ENCODE assay signal across 26 cellular contexts in genomic region chr17:39670746-39671145, GRCh38. TPM values are rescaled to one million over a fixed set of nuclear protein-coding genes. Genes with fewer than 3 reads are reported as not detected.
A peak's percentile ranks its signal among the peaks of the same experiment; 100 is the strongest.
DNase-seq lines count a peak whose midpoint lies in the region; ATAC-seq, FAIRE-seq and TF ChIP-seq lines count a peak whose summit lies in the region.
"Had no signal": no experiment of that assay in that cellular context is flagged by ENCODE, and none has a peak within 500 bp of the region (broad histone marks: within the 10 kb centered on the region; RNA-seq: fewer than 3 reads in every experiment).

No MANE protein-coding gene starts in this region.

- ATAC-seq in HepG2: no peak
- ATAC-seq in right lobe of liver: no peak
- no peak for ATAC-seq in psoas muscle
- ATAC-seq: GM23338, PC-3 had no signal

- H3K4me3 ChIP-seq in HepG2 (replicated peaks in 1 of 3; ENCODE audit: insufficient read depth in 1 of 3, low read depth in 2 of 3, low read length in 3 of 3) (no peak overlapping the region), right lobe of liver (no peak overlapping the region), psoas muscle (no peak overlapping the region)
- H3K4me3 ChIP-seq: GM23338, HAP-1, MG63, SJSA1 had no signal

- H3K36me3 ChIP-seq in HepG2 (replicated peaks in 1 of 2; ENCODE audit: control insufficient read depth in 1 of 2, insufficient read depth in 2 of 2, low read length in 2 of 2) (no peaks in the 10 kb centered on the region), right lobe of liver (no peaks in the 10 kb centered on the region), psoas muscle (ENCODE audit: insufficient read depth in 1 of 2, low read depth in 1 of 2) (no peaks in the 10 kb centered on the region)
- H3K36me3 ChIP-seq: HAP-1, MG63, SJSA1 had no signal

- H3K79me2 ChIP-seq in HepG2 (ENCODE audit: insufficient read depth, low read length): no peaks in the 10 kb centered on the region

- in situ Hi-C loops in HepG2 (cut with HindIII; ENCODE audit: extremely low pct_ligation_motif_present, low pct_unique_long_range_greater_than_20kb): loop anchor here (5.0 kb wide), 2 partner anchors 48 to 82 kb away; no protein-coding TSS in a partner anchor

- FAIRE-seq in HepG2 (lab: Jason Lieb, UNC): no peak
- FAIRE-seq: G401.6, HTR-8/SVneo had no signal

- 0 out of 2 replicates have a peak, but pooled peaks have one; percentile 2 for TF ChIP-seq CTCF in HepG2 (CRISPR knock-in tag; IDR thresholded peaks at IDR 0.05)
- TF ChIP-seq CTCF in right lobe of liver (IDR thresholded peaks at IDR 0.05): no peak
- no peak for TF ChIP-seq CTCF in psoas muscle (IDR thresholded peaks at IDR 0.05)

- TF ChIP-seq POLR2A in HepG2 (IDR thresholded peaks at IDR 0.05; ENCODE audit: insufficient read depth in 1 of 2, low read depth in 2 of 2, low read length in 2 of 2): no peak
- TF ChIP-seq POLR2A in right lobe of liver (IDR thresholded peaks at IDR 0.05): no peak

- POLR2A ChIA-PET in HepG2 (lab: Yijun Ruan, JAX): interaction anchor here (1.2 to 9.4 kb wide), 9 partner anchors 17 to 59 kb away, joined by 3 to 96 read pairs (median 9); partner anchors contain the start of genes ERBB2, MIEN1 and PGAP3

- TF ChIP-seq RAD21 in HepG2 (CRISPR knock-in tag; IDR thresholded peaks at IDR 0.05): no peak

- H2AFZ ChIP-seq in HepG2 (ENCODE audit: low read length): no peak overlapping the region
- H2AFZ ChIP-seq: GM23338 had no signal

- CTCF ChIA-PET in HepG2 (lab: Yijun Ruan, JAX; ENCODE audit: low intra/inter-chr PET ratio, low total read pairs): interaction anchor here (1.7 to 8.5 kb wide), 2 partner anchors 49 to 123 kb away, joined by 4 to 136 read pairs; no protein-coding TSS in a partner anchor

- H3K27me3 ChIP-seq in HepG2 (ENCODE audit: control insufficient read depth in 1 of 2, insufficient read depth in 2 of 2, low read length in 2 of 2): peaks cover 11 to 49% of the 10 kb centered on the region in 2 experiments
- H3K27me3 ChIP-seq in right lobe of liver: peaks cover 0 to 4% of the 10 kb centered on the region in 2 donors
- no peaks in the 10 kb centered on the region for H3K27me3 ChIP-seq in psoas muscle (ENCODE audit: insufficient read depth in 3 of 3, low read length in 2 of 3)
- H3K27me3 ChIP-seq: MG63 had no signal

- H3K9ac ChIP-seq in HepG2 (ENCODE audit: insufficient read depth, low read depth, low read length): no peak overlapping the region

- TF ChIP-seq EP300 in HepG2 (IDR thresholded peaks at IDR 0.05; ENCODE audit: low read depth in 2 of 2, low read length in 2 of 2) (no peak), HepG2 (CRISPR knock-in tag; IDR thresholded peaks at IDR 0.05; ENCODE audit: borderline replicate concordance) (no peak)

- H3K4me2 ChIP-seq in HepG2 (ENCODE audit: low read depth, low read length): no peak overlapping the region
- H3K4me2 ChIP-seq: GM23338 had no signal

- H4K20me1 ChIP-seq in HepG2 (ENCODE audit: insufficient read depth, low read length): no peaks in the 10 kb centered on the region

- no peak for DNase-seq in HepG2 (ENCODE audit: low spot score)
- DNase-seq in right lobe of liver: no peak
- peak in 1 of 2 donors; percentile 27 for DNase-seq in psoas muscle
- no peak for DNase-seq in nucleus accumbens (lab: John Stamatoyannopoulos, UW)
- DNase-seq in hippocampal formation (lab: John Stamatoyannopoulos, UW): no peak
- no peak for DNase-seq in dedifferentiated amniotic fluid mesenchymal stem cell (ENCODE audit: extremely low spot score)
- DNase-seq: C1 segment of cervical spinal cord; CD4-positive, alpha-beta memory T cell; COR-L47; KG1; MG63; NCI-H1105 treated with DMSO at 0.1 percent for 48 hours; NCI-H146; NCI-H2029; NCI-H446 treated with DMSO at 0.1 percent for 48 hours; NCI-H526; NCI-H82; NK-92 treated with Interleukin-12 subunit alpha and Interleukin-12 subunit beta, amount 100 ng/mL, for 24 hours; PC-3 had no signal

- H3K9me3 ChIP-seq in HepG2 (ENCODE audit: low read length) (no peaks in the 10 kb centered on the region), right lobe of liver (no peaks in the 10 kb centered on the region), psoas muscle (no peaks in the 10 kb centered on the region)
- H3K9me3 ChIP-seq: HAP-1, MG63 had no signal

- intact Hi-C loops in HepG2 (cut with micrococcal nuclease; ENCODE audit: unreplicated experiment): loop anchor here (5.0 kb wide), 1 partner anchor 82 kb away; no protein-coding TSS in a partner anchor
- intact Hi-C loops in right lobe of liver (cut with DNase I): loop anchor here (5.0 to 10.0 kb wide), 2 partner anchors 46 to 57 kb away; partner anchors contain the start of gene PPP1R1B (in 1 of the 2)
- intact Hi-C loops in psoas muscle (cut with DNase I): loop anchor here (2.0 to 5.0 kb wide), 4 partner anchors 33 to 62 kb away; partner anchors contain the start of genes MIEN1 (in 1 of the 2) and STARD3 (in 1 of the 2)

- WGBS in HepG2 (ENCODE audit: low lambda C conversion rate): 32% methylated on average over 4 of the region's 4 CpGs
- 73% methylated on average over 2 of the region's 4 CpGs for WGBS in right lobe of liver (ENCODE audit: insufficient coverage, low coverage, low lambda C conversion rate, missing lambda C conversion rate)
- 27 to 47% (median 32%) methylated on average over 4 of the region's 4 CpGs for WGBS in psoas muscle, 3 donors

- no TSS peak for BruUV-seq in HepG2 (replicated peaks; lab: Mats Ljungman, UMichigan)

- H3K27ac ChIP-seq in HepG2 (ENCODE audit: extremely low read length, insufficient read depth, low read length) (no peak overlapping the region), right lobe of liver (no peak overlapping the region), cingulate gyrus (ENCODE audit: low read depth, low read length) (peak overlapping the region; percentile 19), psoas muscle (peak overlapping the region; percentile 96)
- H3K27ac ChIP-seq: SJSA1 had no signal

- H3K4me1 ChIP-seq in HepG2 (ENCODE audit: insufficient read depth, low read length): peaks cover 77% of the 10 kb centered on the region
- H3K4me1 ChIP-seq in right lobe of liver: peaks cover 0 to 26% (median 8%) of the 10 kb centered on the region in 4 donors
- H3K4me1 ChIP-seq in psoas muscle: peaks cover 35% of the 10 kb centered on the region

RNA-seq across cellular contexts. Expression of gene PNMT, which starts 2.5 kb away (rescaled TPM):
- total RNA-seq in HepG2 (2016; rRNA removed; fragmentation: Illumina TruSeq; extraction: Trizol) (not detected in 2 replicates), right lobe of liver (under 1 TPM in 2 of 6 experiments, not detected in 4; 0.37 TPM), psoas muscle (10 to 100 TPM in 2 of 4 donors, 1 to 10 TPM in 2; 5.9 to 15.3 (median 11.8) TPM)
- total RNA-seq in HepG2 (2016; cell fraction: cytosol; rRNA removed; fragmentation: Illumina TruSeq; extraction: Trizol; ENCODE audit: low read depth): not detected in 2 replicates
- not detected in 2 replicates for total RNA-seq in HepG2 (2016; cell fraction: insoluble cytoplasmic fraction; rRNA removed; fragmentation: Illumina TruSeq; extraction: Trizol)
- 0.17 TPM in 1 of 2 replicates, not detected in the other for total RNA-seq in HepG2 (2016; cell fraction: membrane; rRNA removed; fragmentation: Illumina TruSeq; extraction: Trizol)
- total RNA-seq in HepG2 (2016; cell fraction: nucleus; rRNA removed; fragmentation: Illumina TruSeq; extraction: Trizol): not detected in 2 replicates
- polyA plus RNA-seq in HepG2 (2011; rRNA removed) (0.22 and 0.25 TPM in 2 replicates), psoas muscle (10 to 100 TPM in 1 of 3 donors, 1 to 10 TPM in 2; 6.0 to 13.0 (median 6.8) TPM)
- polyA plus RNA-seq in HepG2 (2011; cell fraction: cytosol; rRNA removed): 0.08 and 0.13 TPM in 2 replicates
- 0.56 and 0.71 TPM in 2 replicates for polyA plus RNA-seq in HepG2 (2011; cell fraction: nucleus; rRNA removed)
- 0.31 TPM in 1 of 2 replicates, not detected in the other for polyA plus RNA-seq in HepG2 (2012)
- polyA plus RNA-seq in HepG2 (2016; cell fraction: cytosol; fragmentation: Illumina TruSeq; extraction: Trizol; ENCODE audit: low read depth): 0.11 TPM in 1 of 2 replicates, not detected in the other
- polyA plus RNA-seq in HepG2 (2016; cell fraction: insoluble cytoplasmic fraction; fragmentation: Illumina TruSeq; extraction: Trizol; ENCODE audit: low read depth): not detected in 2 replicates
- 0.15 TPM in 1 of 2 replicates, not detected in the other for polyA plus RNA-seq in HepG2 (2016; cell fraction: membrane; fragmentation: Illumina TruSeq; extraction: Trizol; ENCODE audit: low read depth)
- not detected in 2 replicates for polyA plus RNA-seq in HepG2 (2016; cell fraction: nucleus; fragmentation: Illumina TruSeq; extraction: Trizol; ENCODE audit: insufficient read depth, low read depth)
- polyA minus RNA-seq in HepG2 (2011; rRNA and poly(A)+ RNA removed; ENCODE audit: low replicate concordance): not detected in 2 replicates
- not detected in 2 replicates for polyA minus RNA-seq in HepG2 (2011; cell fraction: cytosol; rRNA and poly(A)+ RNA removed)
- not detected in 2 replicates for polyA minus RNA-seq in HepG2 (2011; cell fraction: nucleus; rRNA and poly(A)+ RNA removed)
- total RNA-seq: A673, SJSA1 had no signal
- polyA plus RNA-seq: CD4-positive, alpha-beta memory T cell had no signal

RNA-seq across cellular contexts. Expression of gene TCAP, which starts 5.6 kb away (rescaled TPM):
- 0.14 and 0.24 TPM in 2 replicates for total RNA-seq in HepG2 (2016; rRNA removed; fragmentation: Illumina TruSeq; extraction: Trizol)
- not detected in 2 replicates for total RNA-seq in HepG2 (2016; cell fraction: cytosol; rRNA removed; fragmentation: Illumina TruSeq; extraction: Trizol; ENCODE audit: low read depth)
- total RNA-seq in HepG2 (2016; cell fraction: insoluble cytoplasmic fraction; rRNA removed; fragmentation: Illumina TruSeq; extraction: Trizol): 0.26 TPM in 1 of 2 replicates, not detected in the other
- total RNA-seq in HepG2 (2016; cell fraction: membrane; rRNA removed; fragmentation: Illumina TruSeq; extraction: Trizol): 0.06 TPM in 1 of 2 replicates, not detected in the other
- 0.56 and 0.84 TPM in 2 replicates for total RNA-seq in HepG2 (2016; cell fraction: nucleus; rRNA removed; fragmentation: Illumina TruSeq; extraction: Trizol)
- polyA plus RNA-seq in HepG2 (2011; rRNA removed): 0.65 and 0.84 TPM in 2 replicates
- 0.15 and 0.35 TPM in 2 replicates for polyA plus RNA-seq in HepG2 (2011; cell fraction: cytosol; rRNA removed)
- 6.0 and 8.8 TPM in 2 replicates for polyA plus RNA-seq in HepG2 (2011; cell fraction: nucleus; rRNA removed)
- polyA plus RNA-seq in HepG2 (2012): 0.43 and 2.1 TPM in 2 replicates
- polyA plus RNA-seq in HepG2 (2016; cell fraction: cytosol; fragmentation: Illumina TruSeq; extraction: Trizol; ENCODE audit: low read depth): not detected in 2 replicates
- polyA plus RNA-seq in HepG2 (2016; cell fraction: insoluble cytoplasmic fraction; fragmentation: Illumina TruSeq; extraction: Trizol; ENCODE audit: low read depth): 0.19 TPM in 1 of 2 replicates, not detected in the other
- not detected in 2 replicates for polyA plus RNA-seq in HepG2 (2016; cell fraction: membrane; fragmentation: Illumina TruSeq; extraction: Trizol; ENCODE audit: low read depth)
- 0.51 and 0.85 TPM in 2 replicates for polyA plus RNA-seq in HepG2 (2016; cell fraction: nucleus; fragmentation: Illumina TruSeq; extraction: Trizol; ENCODE audit: insufficient read depth, low read depth)
- 2.2 and 2.6 TPM in 2 replicates for polyA minus RNA-seq in HepG2 (2011; rRNA and poly(A)+ RNA removed; ENCODE audit: low replicate concordance)
- not detected in 2 replicates for polyA minus RNA-seq in HepG2 (2011; cell fraction: cytosol; rRNA and poly(A)+ RNA removed)
- 3.0 and 4.0 TPM in 2 replicates for polyA minus RNA-seq in HepG2 (2011; cell fraction: nucleus; rRNA and poly(A)+ RNA removed)
- total RNA-seq in right lobe of liver: 1 to 10 TPM in 4 of 6 experiments, under 1 TPM in 2; 0.49 to 4.3 (median 1.1) TPM
- 1,000 to 10,000 TPM; 3,389 to 5,818 (median 3,842) TPM for total RNA-seq in psoas muscle
- 1,000 to 10,000 TPM; 2,116 to 7,047 (median 2,671) TPM for polyA plus RNA-seq in psoas muscle

RNA-seq across cellular contexts. Expression of gene PGAP3, which starts 17.1 kb away (rescaled TPM):
- total RNA-seq in HepG2 (2016; rRNA removed; fragmentation: Illumina TruSeq; extraction: Trizol) (5.1 and 11.9 TPM in 2 replicates), right lobe of liver (10 to 100 TPM in 5 of 6 experiments, 1 to 10 TPM in 1; 9.7 to 25.7 (median 18.3) TPM), psoas muscle (1 to 10 TPM; 4.5 to 7.9 (median 6.7) TPM)
- total RNA-seq in HepG2 (2016; cell fraction: cytosol; rRNA removed; fragmentation: Illumina TruSeq; extraction: Trizol; ENCODE audit: low read depth): 1.1 and 1.5 TPM in 2 replicates
- total RNA-seq in HepG2 (2016; cell fraction: insoluble cytoplasmic fraction; rRNA removed; fragmentation: Illumina TruSeq; extraction: Trizol): 3.5 and 11.4 TPM in 2 replicates
- total RNA-seq in HepG2 (2016; cell fraction: membrane; rRNA removed; fragmentation: Illumina TruSeq; extraction: Trizol): 3.2 and 3.3 TPM in 2 replicates
- 11.6 and 12.8 TPM in 2 replicates for total RNA-seq in HepG2 (2016; cell fraction: nucleus; rRNA removed; fragmentation: Illumina TruSeq; extraction: Trizol)
- polyA plus RNA-seq in HepG2 (2011; rRNA removed) (14.6 and 21.2 TPM in 2 replicates), psoas muscle (1 to 10 TPM; 1.4 to 4.2 (median 3.3) TPM)
- 9.7 and 10.8 TPM in 2 replicates for polyA plus RNA-seq in HepG2 (2011; cell fraction: cytosol; rRNA removed)
- 53.0 and 67.8 TPM in 2 replicates for polyA plus RNA-seq in HepG2 (2011; cell fraction: nucleus; rRNA removed)
- polyA plus RNA-seq in HepG2 (2012): 9.1 and 10.3 TPM in 2 replicates
- 0.93 and 0.97 TPM in 2 replicates for polyA plus RNA-seq in HepG2 (2016; cell fraction: cytosol; fragmentation: Illumina TruSeq; extraction: Trizol; ENCODE audit: low read depth)
- polyA plus RNA-seq in HepG2 (2016; cell fraction: insoluble cytoplasmic fraction; fragmentation: Illumina TruSeq; extraction: Trizol; ENCODE audit: low read depth): 4.1 and 5.4 TPM in 2 replicates
- polyA plus RNA-seq in HepG2 (2016; cell fraction: membrane; fragmentation: Illumina TruSeq; extraction: Trizol; ENCODE audit: low read depth): 2.1 and 2.4 TPM in 2 replicates
- polyA plus RNA-seq in HepG2 (2016; cell fraction: nucleus; fragmentation: Illumina TruSeq; extraction: Trizol; ENCODE audit: insufficient read depth, low read depth): 23.4 and 28.3 TPM in 2 replicates
- polyA minus RNA-seq in HepG2 (2011; rRNA and poly(A)+ RNA removed; ENCODE audit: low replicate concordance): 12.0 and 44.9 TPM in 2 replicates
- 5.6 and 8.2 TPM in 2 replicates for polyA minus RNA-seq in HepG2 (2011; cell fraction: cytosol; rRNA and poly(A)+ RNA removed)
- 8.2 and 9.7 TPM in 2 replicates for polyA minus RNA-seq in HepG2 (2011; cell fraction: nucleus; rRNA and poly(A)+ RNA removed)

RNA-seq across cellular contexts. Expression of gene ERBB2, which starts 29.1 kb away (rescaled TPM):
- total RNA-seq in HepG2 (2016; rRNA removed; fragmentation: Illumina TruSeq; extraction: Trizol) (30.2 and 64.1 TPM in 2 replicates), right lobe of liver (10 to 100 TPM in 5 of 6 experiments, 1 to 10 TPM in 1; 8.9 to 40.4 (median 26.2) TPM), psoas muscle (10 to 100 TPM; 20.4 to 24.9 (median 21.1) TPM)
- 29.4 and 32.0 TPM in 2 replicates for total RNA-seq in HepG2 (2016; cell fraction: cytosol; rRNA removed; fragmentation: Illumina TruSeq; extraction: Trizol; ENCODE audit: low read depth)
- total RNA-seq in HepG2 (2016; cell fraction: insoluble cytoplasmic fraction; rRNA removed; fragmentation: Illumina TruSeq; extraction: Trizol): 24.5 and 63.0 TPM in 2 replicates
- 21.8 and 22.8 TPM in 2 replicates for total RNA-seq in HepG2 (2016; cell fraction: membrane; rRNA removed; fragmentation: Illumina TruSeq; extraction: Trizol)
- 81.6 and 99.0 TPM in 2 replicates for total RNA-seq in HepG2 (2016; cell fraction: nucleus; rRNA removed; fragmentation: Illumina TruSeq; extraction: Trizol)
- polyA plus RNA-seq in HepG2 (2011; rRNA removed) (57.7 and 77.7 TPM in 2 replicates), psoas muscle (10 to 100 TPM in 1 of 3 donors, 1 to 10 TPM in 2; 4.0 to 11.1 (median 9.2) TPM)
- 36.7 and 42.6 TPM in 2 replicates for polyA plus RNA-seq in HepG2 (2011; cell fraction: cytosol; rRNA removed)
- 210 and 211 TPM in 2 replicates for polyA plus RNA-seq in HepG2 (2011; cell fraction: nucleus; rRNA removed)
- polyA plus RNA-seq in HepG2 (2012): 69.2 and 69.6 TPM in 2 replicates
- polyA plus RNA-seq in HepG2 (2016; cell fraction: cytosol; fragmentation: Illumina TruSeq; extraction: Trizol; ENCODE audit: low read depth): 4.2 and 4.3 TPM in 2 replicates
- 25.3 and 32.1 TPM in 2 replicates for polyA plus RNA-seq in HepG2 (2016; cell fraction: insoluble cytoplasmic fraction; fragmentation: Illumina TruSeq; extraction: Trizol; ENCODE audit: low read depth)
- polyA plus RNA-seq in HepG2 (2016; cell fraction: membrane; fragmentation: Illumina TruSeq; extraction: Trizol; ENCODE audit: low read depth): 8.5 and 9.9 TPM in 2 replicates
- polyA plus RNA-seq in HepG2 (2016; cell fraction: nucleus; fragmentation: Illumina TruSeq; extraction: Trizol; ENCODE audit: insufficient read depth, low read depth): 149 and 153 TPM in 2 replicates
- 39.8 and 292 TPM in 2 replicates for polyA minus RNA-seq in HepG2 (2011; rRNA and poly(A)+ RNA removed; ENCODE audit: low replicate concordance)
- polyA minus RNA-seq in HepG2 (2011; cell fraction: cytosol; rRNA and poly(A)+ RNA removed): 52.4 and 60.7 TPM in 2 replicates
- polyA minus RNA-seq in HepG2 (2011; cell fraction: nucleus; rRNA and poly(A)+ RNA removed): 58.8 and 83.7 TPM in 2 replicates

RNA-seq across cellular contexts. Expression of gene STARD3, which starts 33.8 kb away (rescaled TPM):
- total RNA-seq in HepG2 (2016; rRNA removed; fragmentation: Illumina TruSeq; extraction: Trizol) (17.2 and 34.6 TPM in 2 replicates), right lobe of liver (10 to 100 TPM; 24.3 to 49.8 (median 28.0) TPM), psoas muscle (10 to 100 TPM; 22.5 to 32.6 (median 26.1) TPM)
- total RNA-seq in HepG2 (2016; cell fraction: cytosol; rRNA removed; fragmentation: Illumina TruSeq; extraction: Trizol; ENCODE audit: low read depth): 10.9 and 18.7 TPM in 2 replicates
- total RNA-seq in HepG2 (2016; cell fraction: insoluble cytoplasmic fraction; rRNA removed; fragmentation: Illumina TruSeq; extraction: Trizol): 16.7 and 36.4 TPM in 2 replicates
- 28.2 and 28.3 TPM in 2 replicates for total RNA-seq in HepG2 (2016; cell fraction: membrane; rRNA removed; fragmentation: Illumina TruSeq; extraction: Trizol)
- total RNA-seq in HepG2 (2016; cell fraction: nucleus; rRNA removed; fragmentation: Illumina TruSeq; extraction: Trizol): 38.6 and 39.3 TPM in 2 replicates
- polyA plus RNA-seq in HepG2 (2011; rRNA removed) (100 and 114 TPM in 2 replicates), psoas muscle (10 to 100 TPM; 33.0 to 62.8 (median 47.9) TPM)
- polyA plus RNA-seq in HepG2 (2011; cell fraction: cytosol; rRNA removed): 87.6 and 94.1 TPM in 2 replicates
- 583 and 640 TPM in 2 replicates for polyA plus RNA-seq in HepG2 (2011; cell fraction: nucleus; rRNA removed)
- 57.3 and 69.8 TPM in 2 replicates for polyA plus RNA-seq in HepG2 (2012)
- 16.8 and 21.4 TPM in 2 replicates for polyA plus RNA-seq in HepG2 (2016; cell fraction: cytosol; fragmentation: Illumina TruSeq; extraction: Trizol; ENCODE audit: low read depth)
- polyA plus RNA-seq in HepG2 (2016; cell fraction: insoluble cytoplasmic fraction; fragmentation: Illumina TruSeq; extraction: Trizol; ENCODE audit: low read depth): 23.0 and 23.7 TPM in 2 replicates
- polyA plus RNA-seq in HepG2 (2016; cell fraction: membrane; fragmentation: Illumina TruSeq; extraction: Trizol; ENCODE audit: low read depth): 28.2 and 28.4 TPM in 2 replicates
- 96.9 and 102 TPM in 2 replicates for polyA plus RNA-seq in HepG2 (2016; cell fraction: nucleus; fragmentation: Illumina TruSeq; extraction: Trizol; ENCODE audit: insufficient read depth, low read depth)
- 98.5 and 179 TPM in 2 replicates for polyA minus RNA-seq in HepG2 (2011; rRNA and poly(A)+ RNA removed; ENCODE audit: low replicate concordance)
- 38.4 and 57.6 TPM in 2 replicates for polyA minus RNA-seq in HepG2 (2011; cell fraction: cytosol; rRNA and poly(A)+ RNA removed)
- 71.6 and 80.1 TPM in 2 replicates for polyA minus RNA-seq in HepG2 (2011; cell fraction: nucleus; rRNA and poly(A)+ RNA removed)

Comparison
In these comparisons a context has a peak if more than half of its experiments do, and no peak if none do; other contexts are left out.
1. H3K27ac ChIP-seq: peak in cingulate gyrus (single experiment) and psoas muscle (single experiment); none in HepG2 (single experiment) and right lobe of liver (0 of 3).
2. RNA of gene PNMT, which starts 2.5 kb away (total RNA-seq): 5.9 to 15.3 TPM in psoas muscle; 0.37 TPM in right lobe of liver and 0.17 TPM in HepG2; every median in the first group is over 4 times any median in the second.
3. RNA of gene TCAP, which starts 5.6 kb away (total RNA-seq): 3,389 to 5,818 TPM in psoas muscle; 0.49 to 4.3 TPM in right lobe of liver and 0.06 to 0.84 TPM in HepG2; every median in the first group is over 100 times any median in the second.